Comparison of ENCODE assay signal across 12 cellular contexts in genomic region chr10:35412900-35413491, GRCh38.
DNase-seq lines count a peak whose midpoint lies in the region; ATAC-seq and TF ChIP-seq lines count a peak whose summit lies in the region.
"Had no signal": no experiment of that assay in that cellular context is flagged by ENCODE, and none has a peak within 500 bp of the region (broad histone marks: within the 10 kb centered on the region; RNA-seq: fewer than 3 reads in every experiment).

No MANE protein-coding gene starts in this region.

- no peak overlapping the region for H3K27ac Mint-ChIP-seq in activated naive CD4-positive, alpha-beta T cell treated with anti-CD3 and anti-CD28 coated beads, Interleukin-2, amount 50 U/mL, for 72 hours
- H3K27ac Mint-ChIP-seq in activated naive CD4-positive, alpha-beta T cell treated with anti-CD3 and anti-CD28 coated beads for 36 hours: no peak overlapping the region
- no peak overlapping the region for H3K27ac Mint-ChIP-seq in endodermal cell

- peak; percentile 61 to 79 for ATAC-seq in activated naive CD4-positive, alpha-beta T cell treated with anti-CD3 and anti-CD28 coated beads, Interleukin-2, amount 50 U/mL, for 72 hours
- ATAC-seq in esophagus mucosa (peak; percentile 57), left lung (no peak)

- H3K9ac ChIP-seq in smooth muscle cell (ENCODE audit: low read depth): peak overlapping the region; percentile 62
- H3K9ac ChIP-seq in endodermal cell (ENCODE audit: extremely low read depth, low read length, poor library complexity, severe bottlenecking): no peak overlapping the region

- TF ChIP-seq CTCF in smooth muscle cell (IDR thresholded peaks at IDR 0.05; ENCODE audit: borderline replicate concordance, insufficient read depth, poor library complexity, severe bottlenecking): no peak
- no peak for TF ChIP-seq CTCF in endodermal cell (conservative IDR thresholded peaks at IDR 0.05)
- no peak for TF ChIP-seq CTCF in left lung (IDR thresholded peaks at IDR 0.05)

- no peaks in the 10 kb centered on the region for H3K9me3 Mint-ChIP-seq in activated naive CD4-positive, alpha-beta T cell treated with anti-CD3 and anti-CD28 coated beads, Interleukin-2, amount 50 U/mL, for 72 hours
- H3K9me3 Mint-ChIP-seq in activated naive CD4-positive, alpha-beta T cell treated with anti-CD3 and anti-CD28 coated beads for 36 hours: no peaks in the 10 kb centered on the region
- H3K9me3 Mint-ChIP-seq in endodermal cell: peaks cover 12% of the 10 kb centered on the region

- H3K36me3 ChIP-seq in SJSA1 (no peaks in the 10 kb centered on the region), smooth muscle cell (ENCODE audit: low read depth) (no peaks in the 10 kb centered on the region), endodermal cell (ENCODE audit: control insufficient read depth, insufficient read depth, low read length) (no peaks in the 10 kb centered on the region), left lung (no peaks in the 10 kb centered on the region)
- H3K36me3 ChIP-seq: thyroid gland had no signal

- WGBS in smooth muscle cell (ENCODE audit: low lambda C conversion rate): 57% methylated on average over 4 of the region's 4 CpGs
- WGBS in endodermal cell (ENCODE audit: insufficient coverage in 1 of 2, insufficient read length in 1 of 2), 2 experiments: 85 to 89% methylated on average over 3 to 4 of the region's 4 CpGs

- H3K9me3 ChIP-seq in SJSA1 (replicated peaks): no peaks in the 10 kb centered on the region
- H3K9me3 ChIP-seq in smooth muscle cell (replicated peaks; ENCODE audit: low read depth): no peaks in the 10 kb centered on the region
- H3K9me3 ChIP-seq in endodermal cell (ENCODE audit: control insufficient read depth, low read length): peaks cover 15% of the 10 kb centered on the region
- H3K9me3 ChIP-seq in left lung: no peaks in the 10 kb centered on the region
- H3K9me3 ChIP-seq: thyroid gland had no signal

- H3K4me2 ChIP-seq in smooth muscle cell: peak overlapping the region; percentile 62

- H2AFZ ChIP-seq in smooth muscle cell (ENCODE audit: low read depth): no peak overlapping the region

- peaks cover 60% of the 10 kb centered on the region for H3K79me2 ChIP-seq in smooth muscle cell (ENCODE audit: low read depth)

- CTCF ChIA-PET in activated naive CD4-positive, alpha-beta T cell treated with anti-CD3 and anti-CD28 coated beads for 36 hours (lab: Charles Lee): interaction anchor here (0.6 to 1.3 kb wide), 3 partner anchors 9 to 276 kb away, joined by 3 to 4 read pairs (median 3); no protein-coding TSS in a partner anchor

- H3K27me3 Mint-ChIP-seq in activated naive CD4-positive, alpha-beta T cell treated with anti-CD3 and anti-CD28 coated beads for 36 hours (ENCODE audit: low read depth): no peaks in the 10 kb centered on the region
- H3K27me3 Mint-ChIP-seq in endodermal cell (ENCODE audit: insufficient read depth): no peaks in the 10 kb centered on the region

- peaks cover 0 to 6% of the 10 kb centered on the region in 2 donors for H3K36me3 Mint-ChIP-seq in activated naive CD4-positive, alpha-beta T cell treated with anti-CD3 and anti-CD28 coated beads, Interleukin-2, amount 50 U/mL, for 72 hours
- H3K36me3 Mint-ChIP-seq in activated naive CD4-positive, alpha-beta T cell treated with anti-CD3 and anti-CD28 coated beads for 36 hours (ENCODE audit: low read depth): no peaks in the 10 kb centered on the region
- H3K36me3 Mint-ChIP-seq in endodermal cell (ENCODE audit: low read depth): peaks cover 9% of the 10 kb centered on the region

- no peaks in the 10 kb centered on the region for H3K27me3 ChIP-seq in SJSA1 (replicated peaks)
- no peaks in the 10 kb centered on the region for H3K27me3 ChIP-seq in smooth muscle cell (ENCODE audit: low read depth)
- H3K27me3 ChIP-seq in endodermal cell (ENCODE audit: control insufficient read depth, insufficient read depth, low read length, poor library complexity, severe bottlenecking): no peaks in the 10 kb centered on the region
- no peaks in the 10 kb centered on the region for H3K27me3 ChIP-seq in left lung
- H3K27me3 ChIP-seq: thyroid gland had no signal

- peaks cover 41% of the 10 kb centered on the region for H3K4me1 Mint-ChIP-seq in activated naive CD4-positive, alpha-beta T cell treated with anti-CD3 and anti-CD28 coated beads for 36 hours (ENCODE audit: low read depth)
- peaks cover 20% of the 10 kb centered on the region for H3K4me1 Mint-ChIP-seq in endodermal cell

- intact Hi-C loops in activated naive CD4-positive, alpha-beta T cell treated with anti-CD3 and anti-CD28 coated beads for 36 hours (cut with micrococcal nuclease): loop anchor here (1.0 to 5.0 kb wide), 3 partner anchors 22 to 56 kb away; no protein-coding TSS in a partner anchor
- intact Hi-C loops in left lung (cut with DNase I): no loop called here

- peaks cover 9% of the 10 kb centered on the region for H3F3A ChIP-seq in smooth muscle cell (ENCODE audit: low read depth)

- peaks cover 38% of the 10 kb centered on the region for H3K4me1 ChIP-seq in SJSA1 (replicated peaks)
- peaks cover 11% of the 10 kb centered on the region for H3K4me1 ChIP-seq in smooth muscle cell (ENCODE audit: low read depth)
- peaks cover 33% of the 10 kb centered on the region for H3K4me1 ChIP-seq in endodermal cell (ENCODE audit: control insufficient read depth, insufficient read depth, low read length)
- peaks cover 17 to 54% of the 10 kb centered on the region in 2 donors for H3K4me1 ChIP-seq in left lung

- no peak for DNase-seq in activated naive CD4-positive, alpha-beta T cell treated with anti-CD3 and anti-CD28 coated beads, Interleukin-2, amount 50 U/mL, for 72 hours (ENCODE audit: low spot score in 2 of 2)
- DNase-seq in activated naive CD4-positive, alpha-beta T cell treated with anti-CD3 and anti-CD28 coated beads for 36 hours: no peak
- DNase-seq in SJSA1 (ENCODE audit: low read depth in 1 of 2, low spot score in 2 of 2) (peak; percentile 52 to 57), smooth muscle cell (lab: John Stamatoyannopoulos, UW; ENCODE audit: unreplicated experiment) (no peak), NCI-H1048 (lab: John Stamatoyannopoulos, UW) (no peak), endodermal cell (no peak), left lung (no peak)
- DNase-seq: activated gamma-delta T cell treated with Interleukin-2 at 50 U/mL for 16 hours, midbrain, NCI-H446, thyroid gland had no signal

- H3K4me3 ChIP-seq in SJSA1 (no peak overlapping the region), smooth muscle cell (no peak overlapping the region), endodermal cell (ENCODE audit: low read length) (no peak overlapping the region), left lung (no peak overlapping the region)
- H3K4me3 ChIP-seq: thyroid gland had no signal

- H3K27ac ChIP-seq in SJSA1 (peak overlapping the region; percentile 29), smooth muscle cell (ENCODE audit: low read depth) (peak overlapping the region; percentile 90), endodermal cell (ENCODE audit: low read depth, low read length) (no peak overlapping the region), left lung (no peak overlapping the region)
- H3K27ac ChIP-seq: thyroid gland had no signal

- peaks cover 79% of the 10 kb centered on the region for H4K20me1 ChIP-seq in smooth muscle cell (ENCODE audit: low read depth)

- H3K4me3 Mint-ChIP-seq in activated naive CD4-positive, alpha-beta T cell treated with anti-CD3 and anti-CD28 coated beads for 36 hours: no peak overlapping the region
- no peak overlapping the region for H3K4me3 Mint-ChIP-seq in endodermal cell

Comparison
In these comparisons a context has a peak if more than half of its experiments do, and no peak if none do; other contexts are left out.
1. DNase-seq: peak in SJSA1 (2 of 2); none in activated naive CD4-positive, alpha-beta T cell treated with anti-CD3 and anti-CD28 coated beads, Interleukin-2, amount 50 U/mL, for 72 hours (0 of 2), activated naive CD4-positive, alpha-beta T cell treated with anti-CD3 and anti-CD28 coated beads for 36 hours (single experiment), smooth muscle cell (single experiment), NCI-H1048 (single experiment), endodermal cell (single experiment) and left lung (0 of 2).
2. H3K27ac ChIP-seq: peak in SJSA1 (single experiment) and smooth muscle cell (single experiment); none in endodermal cell (single experiment) and left lung (0 of 2).